1 cellular context compared by ENCODE assay signal in genomic region chr10:3780766-3781457, GRCh38.
TF ChIP-seq lines count a peak whose summit lies in the region.

No MANE protein-coding gene starts in this region.

TF ChIP-seq in GM23338, 12 proteins besides CTCF, POLR2A, EP300 and RAD21:
- TF ChIP-seq, protein P1, sequence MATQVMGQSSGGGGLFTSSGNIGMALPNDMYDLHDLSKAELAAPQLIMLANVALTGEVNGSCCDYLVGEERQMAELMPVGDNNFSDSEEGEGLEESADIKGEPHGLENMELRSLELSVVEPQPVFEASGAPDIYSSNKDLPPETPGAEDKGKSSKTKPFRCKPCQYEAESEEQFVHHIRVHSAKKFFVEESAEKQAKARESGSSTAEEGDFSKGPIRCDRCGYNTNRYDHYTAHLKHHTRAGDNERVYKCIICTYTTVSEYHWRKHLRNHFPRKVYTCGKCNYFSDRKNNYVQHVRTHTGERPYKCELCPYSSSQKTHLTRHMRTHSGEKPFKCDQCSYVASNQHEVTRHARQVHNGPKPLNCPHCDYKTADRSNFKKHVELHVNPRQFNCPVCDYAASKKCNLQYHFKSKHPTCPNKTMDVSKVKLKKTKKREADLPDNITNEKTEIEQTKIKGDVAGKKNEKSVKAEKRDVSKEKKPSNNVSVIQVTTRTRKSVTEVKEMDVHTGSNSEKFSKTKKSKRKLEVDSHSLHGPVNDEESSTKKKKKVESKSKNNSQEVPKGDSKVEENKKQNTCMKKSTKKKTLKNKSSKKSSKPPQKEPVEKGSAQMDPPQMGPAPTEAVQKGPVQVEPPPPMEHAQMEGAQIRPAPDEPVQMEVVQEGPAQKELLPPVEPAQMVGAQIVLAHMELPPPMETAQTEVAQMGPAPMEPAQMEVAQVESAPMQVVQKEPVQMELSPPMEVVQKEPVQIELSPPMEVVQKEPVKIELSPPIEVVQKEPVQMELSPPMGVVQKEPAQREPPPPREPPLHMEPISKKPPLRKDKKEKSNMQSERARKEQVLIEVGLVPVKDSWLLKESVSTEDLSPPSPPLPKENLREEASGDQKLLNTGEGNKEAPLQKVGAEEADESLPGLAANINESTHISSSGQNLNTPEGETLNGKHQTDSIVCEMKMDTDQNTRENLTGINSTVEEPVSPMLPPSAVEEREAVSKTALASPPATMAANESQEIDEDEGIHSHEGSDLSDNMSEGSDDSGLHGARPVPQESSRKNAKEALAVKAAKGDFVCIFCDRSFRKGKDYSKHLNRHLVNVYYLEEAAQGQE (IDR thresholded peaks at IDR 0.05; ENCODE audit: unreplicated experiment), result no peak
- no peak for TF ChIP-seq EZH2 (IDR thresholded peaks at IDR 0.05; ENCODE audit: low read depth, unreplicated experiment)
- TF ChIP-seq CREB1 (CRISPR knock-in tag; IDR thresholded peaks at IDR 0.05; ENCODE audit: low read depth), result no peak
- TF ChIP-seq NANOG (IDR thresholded peaks at IDR 0.05; ENCODE audit: borderline replicate concordance), result no peak
- TF ChIP-seq JUNB (IDR thresholded peaks at IDR 0.05; ENCODE audit: unreplicated experiment), result no peak
- no peak for TF ChIP-seq ZNF462 (CRISPR knock-in tag; IDR thresholded peaks at IDR 0.05)
- TF ChIP-seq STAT1 (IDR thresholded peaks at IDR 0.05; ENCODE audit: unreplicated experiment), result no peak
